In the genomic region with DNA sequence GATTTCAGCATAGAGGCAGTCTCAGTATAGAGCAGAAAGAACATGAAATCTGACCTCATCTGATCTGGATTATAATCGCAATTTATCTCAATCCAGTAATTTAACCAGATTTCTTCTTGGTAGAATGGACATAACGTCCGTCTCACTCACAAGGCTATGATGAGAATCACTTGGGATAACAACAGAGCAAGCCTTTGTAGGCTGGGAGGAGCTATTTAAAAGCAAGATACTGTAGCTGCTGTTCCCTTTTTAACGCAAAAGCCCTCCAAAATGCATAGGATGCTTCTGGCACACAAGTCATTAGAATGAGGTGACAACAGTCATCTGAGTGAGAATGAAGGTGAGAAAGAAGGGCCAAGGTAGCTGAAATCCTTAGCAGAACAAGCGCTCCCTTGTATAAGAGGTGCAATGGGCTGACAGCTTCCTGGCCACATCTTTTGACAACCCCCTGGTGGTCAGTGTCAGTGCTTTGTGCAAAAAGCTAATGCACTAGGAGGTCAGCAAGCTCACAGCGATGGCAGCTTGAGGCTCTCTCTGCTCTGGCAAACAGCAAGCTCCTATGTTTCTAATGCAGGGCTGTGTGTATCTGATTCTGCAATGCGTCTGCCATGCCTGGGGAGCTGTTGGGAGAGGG, we compare ENCODE assay signal across 8 cellular contexts. TPM values are rescaled to one million over a fixed set of nuclear protein-coding genes. Genes with fewer than 3 reads are reported as not detected.
DNase-seq lines count a peak whose midpoint lies in the region; ATAC-seq, FAIRE-seq and TF ChIP-seq lines count a peak whose summit lies in the region.

No MANE protein-coding gene starts in this region.

- in situ Hi-C loops in HepG2 (cut with HindIII; ENCODE audit: extremely low pct_ligation_motif_present, low pct_unique_long_range_greater_than_20kb): no loop called here

- H3K36me3 ChIP-seq in BE2C: no peaks in the 10 kb centered on the region
- H3K36me3 ChIP-seq in WERI-Rb-1: no peaks in the 10 kb centered on the region
- no peaks in the 10 kb centered on the region for H3K36me3 ChIP-seq in HepG2 (replicated peaks in 1 of 2; ENCODE audit: control insufficient read depth in 1 of 2, insufficient read depth in 2 of 2, low read length in 2 of 2)
- H3K36me3 ChIP-seq in CD8-positive, alpha-beta T cell (ENCODE audit: insufficient read depth, low read length): no peaks in the 10 kb centered on the region

- H3K27ac ChIP-seq in WERI-Rb-1: no peak overlapping the region
- H3K27ac ChIP-seq in HepG2 (ENCODE audit: extremely low read length, insufficient read depth, low read length): no peak overlapping the region
- H3K27ac ChIP-seq in CD8-positive, alpha-beta T cell (ENCODE audit: low read depth, low read length): no peak overlapping the region

- H3K27me3 ChIP-seq in BE2C (no peaks in the 10 kb centered on the region), WERI-Rb-1 (ENCODE audit: insufficient read depth, low read depth, severe bottlenecking) (no peaks in the 10 kb centered on the region), HepG2 (ENCODE audit: control insufficient read depth in 1 of 2, insufficient read depth in 2 of 2, low read length in 2 of 2) (no peaks in the 10 kb centered on the region)
- no peaks in the 10 kb centered on the region for H3K27me3 ChIP-seq in CD8-positive, alpha-beta T cell (ENCODE audit: insufficient read depth, low read length)

- H3K4me1 ChIP-seq in BE2C (no peaks in the 10 kb centered on the region; the same call in 1 of the 2 replicates), HepG2 (ENCODE audit: insufficient read depth, low read length) (no peaks in the 10 kb centered on the region)
- H3K4me1 ChIP-seq in CD8-positive, alpha-beta T cell (ENCODE audit: insufficient read depth, low read length): no peaks in the 10 kb centered on the region

- TF ChIP-seq EP300 in HepG2 (IDR thresholded peaks at IDR 0.05; ENCODE audit: low read depth in 2 of 2, low read length in 2 of 2) (no peak), HepG2 (CRISPR knock-in tag; IDR thresholded peaks at IDR 0.05; ENCODE audit: borderline replicate concordance) (no peak)

- H3K9me3 ChIP-seq in BE2C (no peaks in the 10 kb centered on the region), WERI-Rb-1 (ENCODE audit: severe bottlenecking) (no peaks in the 10 kb centered on the region), HepG2 (ENCODE audit: low read length) (no peaks in the 10 kb centered on the region)
- no peaks in the 10 kb centered on the region for H3K9me3 ChIP-seq in CD8-positive, alpha-beta T cell (ENCODE audit: low read length)

- peak; percentile 100 for ATAC-seq in HepG2
- ATAC-seq in CD8-positive, alpha-beta T cell: no peak

- H3K79me2 ChIP-seq in HepG2 (ENCODE audit: insufficient read depth, low read length): no peaks in the 10 kb centered on the region

- no peak for TF ChIP-seq POLR2A in HepG2 (IDR thresholded peaks at IDR 0.05; ENCODE audit: insufficient read depth in 1 of 2, low read depth in 2 of 2, low read length in 2 of 2)

- H3K36me3 Mint-ChIP-seq in immature natural killer cell: peaks cover 0 to 5% (median 0%) of the 10 kb centered on the region in 3 donors
- no peaks in the 10 kb centered on the region for H3K36me3 Mint-ChIP-seq in CD8-positive, alpha-beta T cell

- no peaks in the 10 kb centered on the region for H4K20me1 ChIP-seq in HepG2 (ENCODE audit: insufficient read depth, low read length)

- H3K27ac Mint-ChIP-seq in immature natural killer cell: no peak overlapping the region
- no peak overlapping the region for H3K27ac Mint-ChIP-seq in CD8-positive, alpha-beta T cell

- no peak overlapping the region for H3K4me3 Mint-ChIP-seq in immature natural killer cell
- no peak overlapping the region for H3K4me3 Mint-ChIP-seq in CD8-positive, alpha-beta T cell

- intact Hi-C loops in HepG2 (cut with micrococcal nuclease; ENCODE audit: unreplicated experiment): loop anchor here (5.0 kb wide), 1 partner anchor 164 kb away; the partner anchor contains the start of gene WASF1
- intact Hi-C loops in CD8-positive, alpha-beta T cell (cut with DNase I, micrococcal nuclease): no loop called here

- TF ChIP-seq RAD21 in HepG2 (CRISPR knock-in tag; IDR thresholded peaks at IDR 0.05): peak; percentile 60

- no peak overlapping the region for H3K4me2 ChIP-seq in HepG2 (ENCODE audit: low read depth, low read length)

- H3K4me1 Mint-ChIP-seq in immature natural killer cell: no peaks in the 10 kb centered on the region
- H3K4me1 Mint-ChIP-seq in CD8-positive, alpha-beta T cell (ENCODE audit: low read depth): no peaks in the 10 kb centered on the region

- peak; percentile 87 for FAIRE-seq in HepG2 (lab: Jason Lieb, UNC)

- H3K9me3 Mint-ChIP-seq in immature natural killer cell: no peaks in the 10 kb centered on the region
- H3K9me3 Mint-ChIP-seq in CD8-positive, alpha-beta T cell: no peaks in the 10 kb centered on the region

- no peak overlapping the region for H2AFZ ChIP-seq in HepG2 (ENCODE audit: low read length)

- H3K4me3 ChIP-seq in BE2C (ENCODE audit: low read depth, low read length) (no peak overlapping the region), HFF-Myc (replicated peaks; ENCODE audit: low read depth, low read length) (no peak overlapping the region), WERI-Rb-1 (ENCODE audit: low read depth, low read length) (no peak overlapping the region), HepG2 (replicated peaks in 1 of 3; ENCODE audit: insufficient read depth in 1 of 3, low read depth in 2 of 3, low read length in 3 of 3) (no peak overlapping the region)
- no peak overlapping the region for H3K4me3 ChIP-seq in CD8-positive, alpha-beta T cell (ENCODE audit: low read depth, low read length)

- POLR2A ChIA-PET in HepG2 (lab: Yijun Ruan, JAX): no interaction called here
- POLR2A ChIA-PET in CD8-positive, alpha-beta T cell (lab: Charles Lee): interaction anchor here (0.6 kb wide), 1 partner anchor 577 kb away, joined by 3 read pairs; no protein-coding TSS in a partner anchor

- 15% methylated on average over 6 of the region's 7 CpGs for WGBS in HepG2 (ENCODE audit: low lambda C conversion rate)

- TF ChIP-seq CTCF in BE2C (IDR thresholded peaks at IDR 0.05; ENCODE audit: low read depth, low read length) (peak; percentile 76), HFF-Myc (IDR thresholded peaks at IDR 0.05; ENCODE audit: low read depth, low read length, missing control alignments) (peak; percentile 53), WERI-Rb-1 (IDR thresholded peaks at IDR 0.05; ENCODE audit: low read depth, low read length) (peak; percentile 89), HepG2 (CRISPR knock-in tag; IDR thresholded peaks at IDR 0.05) (peak; percentile 82)
- TF ChIP-seq CTCF in CD8-positive, alpha-beta T cell (IDR thresholded peaks at IDR 0.05): no peak

- no peak overlapping the region for H3K9ac ChIP-seq in HepG2 (ENCODE audit: insufficient read depth, low read depth, low read length)

- peaks cover 1 to 7% (median 4%) of the 10 kb centered on the region in 3 donors for H3K27me3 Mint-ChIP-seq in immature natural killer cell (ENCODE audit: low read depth in 3 of 3)
- no peaks in the 10 kb centered on the region for H3K27me3 Mint-ChIP-seq in CD8-positive, alpha-beta T cell (ENCODE audit: low read depth)

- no TSS peak for BruUV-seq in HepG2 (replicated peaks; lab: Mats Ljungman, UMichigan)

- DNase-seq in BE2C (peak; percentile 64), HFF-Myc (ENCODE audit: extremely low read depth, low read depth) (no peak), WERI-Rb-1 (peak; percentile 72), HepG2 (ENCODE audit: low spot score) (peak; percentile 55), RPMI8226 (no peak), NCI-H2029 (lab: John Stamatoyannopoulos, UW) (no peak), immature natural killer cell (no peak)
- DNase-seq in CD8-positive, alpha-beta T cell: no peak

- CTCF ChIA-PET in HepG2 (lab: Yijun Ruan, JAX; ENCODE audit: low intra/inter-chr PET ratio, low total read pairs): interaction anchor here (1.4 kb wide), 1 partner anchor 163 kb away, joined by 4 read pairs; no protein-coding TSS in a partner anchor
- CTCF ChIA-PET in CD8-positive, alpha-beta T cell (lab: Charles Lee): interaction anchor here (1.1 kb wide), 1 partner anchor 24 kb away, joined by 3 read pairs; no protein-coding TSS in a partner anchor

TF ChIP-seq in HepG2, 621 proteins besides CTCF, POLR2A, EP300 and RAD21 (continues in another document):
- TF ChIP-seq ZNF292 (CRISPR knock-in tag; IDR thresholded peaks at IDR 0.05; ENCODE audit: borderline replicate concordance, low read depth) (peak; percentile 26; the same call in 1 of the 2 replicates), SP5 (CRISPR knock-in tag; IDR thresholded peaks at IDR 0.05; ENCODE audit: borderline replicate concordance, low read depth) (no peak), CEBPG (CRISPR knock-in tag; IDR thresholded peaks at IDR 0.05) (0 out of 2 replicates have a peak, but pooled peaks have one; percentile 5)

RNA-seq across cellular contexts. Expression of gene METTL24, which starts 16.4 kb away (rescaled TPM):
- polyA plus RNA-seq in BE2C (2012; ENCODE audit: insufficient read depth, insufficient read length, low read depth): not detected
- not detected in 2 replicates for total RNA-seq in HepG2 (2016; rRNA removed; fragmentation: Illumina TruSeq; extraction: Trizol)
- total RNA-seq in HepG2 (2016; cell fraction: cytosol; rRNA removed; fragmentation: Illumina TruSeq; extraction: Trizol; ENCODE audit: low read depth): not detected in 2 replicates
- not detected in 2 replicates for total RNA-seq in HepG2 (2016; cell fraction: insoluble cytoplasmic fraction; rRNA removed; fragmentation: Illumina TruSeq; extraction: Trizol)
- total RNA-seq in HepG2 (2016; cell fraction: membrane; rRNA removed; fragmentation: Illumina TruSeq; extraction: Trizol): not detected in 2 replicates
- not detected in 2 replicates for total RNA-seq in HepG2 (2016; cell fraction: nucleus; rRNA removed; fragmentation: Illumina TruSeq; extraction: Trizol)
- polyA plus RNA-seq in HepG2 (2011; rRNA removed) (not detected in 2 replicates), immature natural killer cell (1 to 10 TPM in 1 of 3 donors, under 1 TPM in 1, not detected in 1; 0.81 to 2.8 TPM)
- polyA plus RNA-seq in HepG2 (2011; cell fraction: cytosol; rRNA removed): not detected in 2 replicates
- polyA plus RNA-seq in HepG2 (2011; cell fraction: nucleus; rRNA removed): not detected in 2 replicates
- not detected in 2 replicates for polyA plus RNA-seq in HepG2 (2012)
- polyA plus RNA-seq in HepG2 (2016; cell fraction: cytosol; fragmentation: Illumina TruSeq; extraction: Trizol; ENCODE audit: low read depth): not detected in 2 replicates
- polyA plus RNA-seq in HepG2 (2016; cell fraction: insoluble cytoplasmic fraction; fragmentation: Illumina TruSeq; extraction: Trizol; ENCODE audit: low read depth): not detected in 2 replicates
- polyA plus RNA-seq in HepG2 (2016; cell fraction: membrane; fragmentation: Illumina TruSeq; extraction: Trizol; ENCODE audit: low read depth): not detected in 2 replicates
- not detected in 2 replicates for polyA plus RNA-seq in HepG2 (2016; cell fraction: nucleus; fragmentation: Illumina TruSeq; extraction: Trizol; ENCODE audit: insufficient read depth, low read depth)
- not detected in 2 replicates for polyA minus RNA-seq in HepG2 (2011; rRNA and poly(A)+ RNA removed; ENCODE audit: low replicate concordance)
- polyA minus RNA-seq in HepG2 (2011; cell fraction: cytosol; rRNA and poly(A)+ RNA removed): not detected in 2 replicates
- polyA minus RNA-seq in HepG2 (2011; cell fraction: nucleus; rRNA and poly(A)+ RNA removed): not detected in 2 replicates
- total RNA-seq in CD8-positive, alpha-beta T cell: under 1 TPM in 1 of 2 experiments, not detected in 1; 0.33 TPM

Comparison
In these comparisons a context has a peak if more than half of its experiments do, and no peak if none do; other contexts are left out.
1. DNase-seq: peak in BE2C (single experiment), WERI-Rb-1 (single experiment) and HepG2 (single experiment); none in HFF-Myc (single experiment), RPMI8226 (single experiment), NCI-H2029 (single experiment), immature natural killer cell (0 of 3) and CD8-positive, alpha-beta T cell (0 of 7).